32 cellular contexts compared by ENCODE assay signal in the genomic region with DNA sequence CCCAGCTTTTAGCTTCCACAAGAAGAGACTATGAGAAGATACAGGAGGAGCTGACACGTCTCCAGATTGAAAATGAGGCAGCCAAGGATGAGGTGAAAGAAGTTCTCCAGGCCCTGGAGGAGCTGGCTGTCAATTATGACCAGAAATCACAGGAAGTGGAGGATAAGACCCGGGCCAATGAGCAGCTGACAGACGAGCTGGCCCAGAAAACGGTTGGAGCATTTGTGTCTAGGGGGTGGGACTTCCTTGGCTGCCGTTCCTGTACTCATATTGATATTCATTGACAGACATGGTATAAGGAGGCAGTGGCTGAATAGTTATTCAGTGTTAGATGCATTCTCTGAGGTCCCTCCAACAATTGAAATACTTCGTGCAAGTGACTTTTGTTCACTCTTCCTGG. TPM values are rescaled to one million over a fixed set of nuclear protein-coding genes. Genes with fewer than 3 reads are reported as not detected.
A peak's percentile ranks its signal among the peaks of the same experiment; 100 is the strongest.
DNase-seq lines count a peak whose midpoint lies in the region; ATAC-seq and TF ChIP-seq lines count a peak whose summit lies in the region.
"Had no signal": no experiment of that assay in that cellular context is flagged by ENCODE, and none has a peak within 500 bp of the region (broad histone marks: within the 10 kb centered on the region; RNA-seq: fewer than 3 reads in every experiment).

No MANE protein-coding gene starts in this region.

- CTCF ChIA-PET in PC-3 (lab: Charles Lee) = interaction anchor here (0.6 kb wide), 1 partner anchor 9 kb away, joined by 4 read pairs; no protein-coding TSS in a partner anchor

- 73 to 86% (median 76%) methylated on average over 6 of the region's 6 CpGs for WGBS in heart left ventricle, 4 donors
- 65 to 66% methylated on average over 6 of the region's 6 CpGs for WGBS in testis, 2 donors

- no peaks in the 10 kb centered on the region for H3K4me1 Mint-ChIP-seq in stimulated activated naive CD8-positive, alpha-beta T cell treated with anti-CD3 and anti-CD28 coated beads, Interleukin-15, amount 100 ng/mL, for 72 hours
- H3K4me1 Mint-ChIP-seq: nephron progenitor cell; stimulated activated naive B cell treated with anti-CD40 and anti-IgM and Interleukin-4, amounts not matched to agents 10 μg/mL and 1 μg/mL and 100 μg/mL, for 72 hours had no signal

- TF ChIP-seq CTCF in heart left ventricle (IDR thresholded peaks at IDR 0.05) = no peak
- no peak for TF ChIP-seq CTCF in Loucy (conservative IDR thresholded peaks at IDR 0.05; ENCODE audit: low read length)
- no peak for TF ChIP-seq CTCF in PC-3 (conservative IDR thresholded peaks at IDR 0.05; ENCODE audit: low read depth, low read length)
- no peak for TF ChIP-seq CTCF in testis (IDR thresholded peaks at IDR 0.05)

- H3K4me1 ChIP-seq in heart left ventricle (no peaks in the 10 kb centered on the region), Loucy (ENCODE audit: insufficient read depth, low read length, poor library complexity, severe bottlenecking) (no peaks in the 10 kb centered on the region), PC-3 (ENCODE audit: insufficient read depth, low read length) (no peaks in the 10 kb centered on the region), testis (peaks cover 3% of the 10 kb centered on the region)
- H3K4me1 ChIP-seq: gastrocnemius medialis, suprapubic skin, upper lobe of right lung had no signal

- intact Hi-C loops in Right ventricle myocardium inferior (cut with DNase I) (no loop called here), heart left ventricle (cut with DNase I) (loop anchor here in 2 of 10 donors (10.0 kb wide), 3 partner anchors 327 to 417 kb away; no protein-coding TSS in a partner anchor), PC-3 (cut with micrococcal nuclease) (no loop called here), testis (cut with DNase I; ENCODE audit: low total_unique reads) (loop anchor here (10.0 kb wide), 1 partner anchor 417 kb away; no protein-coding TSS in a partner anchor)

- H4K20me1 ChIP-seq in Loucy (ENCODE audit: insufficient read depth, low read length, poor library complexity, severe bottlenecking) (no peaks in the 10 kb centered on the region), PC-3 (ENCODE audit: low read length) (no peaks in the 10 kb centered on the region)

- H3K4me3 ChIP-seq in heart left ventricle = no peak overlapping the region
- no peak overlapping the region for H3K4me3 ChIP-seq in Loucy (ENCODE audit: low read length, poor library complexity, severe bottlenecking)
- no peak overlapping the region for H3K4me3 ChIP-seq in PC-3 (ENCODE audit: low read length)
- H3K4me3 ChIP-seq in testis = no peak overlapping the region
- H3K4me3 ChIP-seq: gastrocnemius medialis, GM23338, suprapubic skin, upper lobe of right lung had no signal

- H3K36me3 ChIP-seq in heart left ventricle (no peaks in the 10 kb centered on the region), Loucy (ENCODE audit: insufficient read depth, low read length) (no peaks in the 10 kb centered on the region), PC-3 (ENCODE audit: low read depth, low read length) (no peaks in the 10 kb centered on the region), testis (ENCODE audit: low read depth, missing control alignments) (no peaks in the 10 kb centered on the region)
- H3K36me3 ChIP-seq: brain microvascular endothelial cell, gastrocnemius medialis, suprapubic skin, upper lobe of right lung, WERI-Rb-1 had no signal

- H3K79me2 ChIP-seq in Loucy (ENCODE audit: insufficient read depth, low read length) (no peaks in the 10 kb centered on the region), PC-3 (ENCODE audit: low read length) (no peaks in the 10 kb centered on the region)

- no peak overlapping the region for H3K27ac Mint-ChIP-seq in stimulated activated naive CD8-positive, alpha-beta T cell treated with anti-CD3 and anti-CD28 coated beads, Interleukin-15, amount 100 ng/mL, for 72 hours
- H3K27ac Mint-ChIP-seq: activated T-helper 2 cell treated with anti-CD3 and anti-CD28 coated beads, Interferon-gamma antibody, Interleukin-2, Interleukin-4, amounts not matched to agents 10 μg/mL and 5 μg/mL and 100 μg/mL, durations not matched to agents 14 hours and 24 hours and 36 hours; CD4-positive, CD25-positive, alpha-beta regulatory T cell; GM23338; nephron progenitor cell; stimulated activated naive B cell treated with anti-CD40 and anti-IgM and Interleukin-4, amounts not matched to agents 10 μg/mL and 1 μg/mL and 100 μg/mL, for 72 hours had no signal

- no peak overlapping the region for H3K4me3 Mint-ChIP-seq in stimulated activated naive CD8-positive, alpha-beta T cell treated with anti-CD3 and anti-CD28 coated beads, Interleukin-15, amount 100 ng/mL, for 72 hours
- H3K4me3 Mint-ChIP-seq: CD4-positive, CD25-positive, alpha-beta regulatory T cell; GM23338; nephron progenitor cell; stimulated activated naive B cell treated with anti-CD40 and anti-IgM and Interleukin-4, amounts not matched to agents 10 μg/mL and 1 μg/mL and 100 μg/mL, for 72 hours had no signal

- H2AFZ ChIP-seq in Loucy (ENCODE audit: low read length) = 0 out of 2 replicates have a peak overlapping the region, but pooled peaks have one; percentile 38
- peak overlapping the region; percentile 46; the same call in 1 of the 2 replicates for H2AFZ ChIP-seq in PC-3 (ENCODE audit: low read length)
- H2AFZ ChIP-seq: GM23338 had no signal

- POLR2A ChIA-PET in PC-3 (lab: Charles Lee; ENCODE audit: unreplicated experiment) = no interaction called here

- no peaks in the 10 kb centered on the region for H3K27me3 ChIP-seq in heart left ventricle
- H3K27me3 ChIP-seq in Loucy (ENCODE audit: insufficient read depth, low read length, poor library complexity, severe bottlenecking) = no peaks in the 10 kb centered on the region
- no peaks in the 10 kb centered on the region for H3K27me3 ChIP-seq in PC-3 (ENCODE audit: low read length)
- H3K27me3 ChIP-seq in testis = no peaks in the 10 kb centered on the region
- H3K27me3 ChIP-seq: brain microvascular endothelial cell, gastrocnemius medialis, suprapubic skin, upper lobe of right lung had no signal

- no peaks in the 10 kb centered on the region for H3K9me3 Mint-ChIP-seq in stimulated activated naive CD8-positive, alpha-beta T cell treated with anti-CD3 and anti-CD28 coated beads, Interleukin-15, amount 100 ng/mL, for 72 hours
- H3K9me3 Mint-ChIP-seq: activated T-helper 2 cell treated with anti-CD3 and anti-CD28 coated beads, Interferon-gamma antibody, Interleukin-2, Interleukin-4, amounts not matched to agents 10 μg/mL and 5 μg/mL and 100 μg/mL, durations not matched to agents 14 hours and 24 hours and 36 hours; GM23338; nephron progenitor cell; stimulated activated naive B cell treated with anti-CD40 and anti-IgM and Interleukin-4, amounts not matched to agents 10 μg/mL and 1 μg/mL and 100 μg/mL, for 72 hours had no signal

- H3K4me2 ChIP-seq in Loucy (ENCODE audit: low read depth, low read length, poor library complexity, severe bottlenecking) = no peak overlapping the region
- no peak overlapping the region for H3K4me2 ChIP-seq in PC-3 (ENCODE audit: low read length)
- H3K4me2 ChIP-seq: GM23338 had no signal

- H3K9me2 ChIP-seq in Loucy (replicated peaks; ENCODE audit: low read depth, low read length) = no peaks in the 10 kb centered on the region
- no peaks in the 10 kb centered on the region for H3K9me2 ChIP-seq in PC-3 (replicated peaks; ENCODE audit: low read length)

- no peak overlapping the region for H3K9ac ChIP-seq in Loucy (ENCODE audit: low read depth, low read length, poor library complexity, severe bottlenecking)
- no peak overlapping the region for H3K9ac ChIP-seq in PC-3 (ENCODE audit: low read length)

- H3F3A ChIP-seq in Loucy (ENCODE audit: low read depth) = no peaks in the 10 kb centered on the region
- H3F3A ChIP-seq in PC-3 (ENCODE audit: low read length, unreplicated experiment) = no peaks in the 10 kb centered on the region

- no peaks in the 10 kb centered on the region for H3K9me3 ChIP-seq in heart left ventricle
- H3K9me3 ChIP-seq in Loucy (ENCODE audit: insufficient read depth, low read depth, low read length) = no peaks in the 10 kb centered on the region
- no peaks in the 10 kb centered on the region for H3K9me3 ChIP-seq in PC-3 (ENCODE audit: low read length)
- no peaks in the 10 kb centered on the region for H3K9me3 ChIP-seq in testis
- H3K9me3 ChIP-seq: gastrocnemius medialis, suprapubic skin, upper lobe of right lung had no signal

- no peak for DNase-seq in Right ventricle myocardium inferior (ENCODE audit: missing footprints)
- DNase-seq in heart left ventricle = no peak
- DNase-seq in PC-3 = peak; percentile 17
- DNase-seq in testis = peak; percentile 54
- DNase-seq in stimulated activated CD4-positive, alpha-beta T cell treated with anti-CD3 and anti-CD28 coated beads, Interleukin-12 subunit alpha, Interleukin-12 subunit beta, amount 100 ng/mL, for 4 hours = no peak
- no peak for DNase-seq in stimulated activated naive CD8-positive, alpha-beta T cell treated with anti-CD3 and anti-CD28 coated beads, Interleukin-15, amount 100 ng/mL, for 72 hours
- DNase-seq in NCI-H2081 treated with DMSO at 0.1 percent for 48 hours (lab: John Stamatoyannopoulos, UW) = no peak
- DNase-seq: activated CD4-positive, alpha-beta T cell treated with anti-CD3 and anti-CD28 coated beads for 4 hours; activated naive CD4-positive, alpha-beta T cell treated with anti-CD3 and anti-CD28 coated beads, Interleukin-2, amount 50 U/mL, for 16 hours; activated T-cell treated with anti-CD3 and anti-CD28 coated beads for 4 hours; AML-193; brain microvascular endothelial cell; Calu3; CD4-positive, CD25-positive, alpha-beta regulatory T cell; gastrocnemius medialis; hippocampal formation; mammary epithelial cell; MM.1S; NCI-H1436 treated with DMSO at 0.1 percent for 48 hours; NCI-H2171; nephron progenitor cell; SIG-M5; stimulated activated naive B cell treated with anti-CD40 and anti-IgM and Interleukin-4, amounts not matched to agents 10 μg/mL and 1 μg/mL and 100 μg/mL, for 72 hours; T-helper 9 cell; upper lobe of right lung; WERI-Rb-1 had no signal

- TF ChIP-seq POLR2A in heart left ventricle (IDR thresholded peaks at IDR 0.05) (no peak), testis (IDR thresholded peaks at IDR 0.05) (no peak)

- peak; percentile 42 for ATAC-seq in Right ventricle myocardium inferior
- no peak for ATAC-seq in heart left ventricle
- no peak for ATAC-seq in PC-3
- ATAC-seq in stimulated activated naive CD8-positive, alpha-beta T cell treated with anti-CD3 and anti-CD28 coated beads, Interleukin-15, amount 100 ng/mL, for 72 hours = no peak
- ATAC-seq: gastrocnemius medialis; GM23338; Panc1; stimulated activated naive B cell treated with anti-CD40 and anti-IgM and Interleukin-4, amounts not matched to agents 10 μg/mL and 1 μg/mL and 100 μg/mL, for 72 hours; upper lobe of right lung had no signal

- H3K27ac ChIP-seq in heart left ventricle (no peak overlapping the region), PC-3 (ENCODE audit: low read length) (no peak overlapping the region), testis (no peak overlapping the region)
- H3K27ac ChIP-seq: brain microvascular endothelial cell, gastrocnemius medialis, suprapubic skin, upper lobe of right lung, WERI-Rb-1 had no signal

- H3K27me3 Mint-ChIP-seq in stimulated activated naive CD8-positive, alpha-beta T cell treated with anti-CD3 and anti-CD28 coated beads, Interleukin-15, amount 100 ng/mL, for 72 hours = no peaks in the 10 kb centered on the region
- H3K27me3 Mint-ChIP-seq: CD4-positive, CD25-positive, alpha-beta regulatory T cell; stimulated activated naive B cell treated with anti-CD40 and anti-IgM and Interleukin-4, amounts not matched to agents 10 μg/mL and 1 μg/mL and 100 μg/mL, for 72 hours had no signal

- BruUV-seq in PC-3 (replicated peaks; lab: Mats Ljungman, UMichigan) = no TSS peak

RNA-seq across cellular contexts. Expression of a gene that starts 57.1 kb away (rescaled TPM):
- total RNA-seq in Right ventricle myocardium inferior = not detected
- not detected for total RNA-seq in heart left ventricle
- not detected for polyA plus RNA-seq in heart left ventricle
- total RNA-seq in PC-3 (2014; rRNA removed) = 1.9 and 2.0 TPM in 2 replicates
- total RNA-seq in testis = 10 to 100 TPM; 41.9 to 45.2 TPM
- 53.0 TPM for polyA plus RNA-seq in testis (ENCODE audit: insufficient read depth, low read depth, low replicate concordance)
- total RNA-seq: activated T-helper 2 cell treated with anti-CD3 and anti-CD28 coated beads, Interferon-gamma antibody, Interleukin-2, Interleukin-4, amounts not matched to agents 10 μg/mL and 5 μg/mL and 100 μg/mL, durations not matched to agents 14 hours and 24 hours and 36 hours; CD4-positive, CD25-positive, alpha-beta regulatory T cell; dermis microvascular lymphatic vessel endothelial cell; gastrocnemius medialis had no signal
- polyA plus RNA-seq: CD4-positive, CD25-positive, alpha-beta regulatory T cell had no signal

Comparison
In these comparisons a context has a peak if more than half of its experiments do, and no peak if none do; other contexts are left out.
1. DNase-seq: peak in PC-3 (single experiment) and testis (single experiment); none in Right ventricle myocardium inferior (single experiment), heart left ventricle (0 of 5), stimulated activated CD4-positive, alpha-beta T cell treated with anti-CD3 and anti-CD28 coated beads, Interleukin-12 subunit alpha, Interleukin-12 subunit beta, amount 100 ng/mL, for 4 hours (single experiment), stimulated activated naive CD8-positive, alpha-beta T cell treated with anti-CD3 and anti-CD28 coated beads, Interleukin-15, amount 100 ng/mL, for 72 hours (0 of 2) and NCI-H2081 treated with DMSO at 0.1 percent for 48 hours (single experiment).
2. RNA of a gene that starts 57.1 kb away (total RNA-seq): 41.9 to 45.2 TPM in testis; 1.9 to 2.0 TPM in PC-3, not detected in Right ventricle myocardium inferior (single experiment) and not detected in heart left ventricle; every median in the first group is over 10 times any median in the second.